Comparison of ENCODE assay signal across 24 cellular contexts in genomic region chr1:29445330-29445729, GRCh38.
"Had no signal": no experiment of that assay in that cellular context is flagged by ENCODE, and none has a peak within 500 bp of the region (broad histone marks: within the 10 kb centered on the region; RNA-seq: fewer than 3 reads in every experiment).

No MANE protein-coding gene starts in this region.

- H3K36me3 Mint-ChIP-seq: natural killer cell; neural progenitor cell; stimulated activated effector memory CD8-positive, alpha-beta T cell treated with anti-CD3 and anti-CD28 coated beads, Interleukin-12 subunit alpha, Interleukin-12 subunit beta, amount 100 ng/mL, for 72 hours had no signal

- H3K79me2 ChIP-seq: hepatocyte, parathyroid adenoma had no signal

- H3K36me3 ChIP-seq: esophagus muscularis mucosa, neural progenitor cell, prostate gland, sigmoid colon, tibial artery, upper lobe of left lung, uterus had no signal

- H3K4me2 ChIP-seq: hepatocyte, neural progenitor cell, smooth muscle cell had no signal

- H3K4me3 ChIP-seq: esophagus muscularis mucosa, hepatocyte, neural progenitor cell, prostate gland, sigmoid colon, smooth muscle cell, tibial artery, upper lobe of left lung, uterus had no signal

- H2AFZ ChIP-seq: hepatocyte, neural progenitor cell, parathyroid adenoma had no signal

- H3K27me3 ChIP-seq: hepatocyte, neural progenitor cell, upper lobe of left lung, uterus had no signal

- ATAC-seq: left lobe of liver; natural killer cell; stimulated activated effector memory CD8-positive, alpha-beta T cell treated with anti-CD3 and anti-CD28 coated beads, Interleukin-12 subunit alpha, Interleukin-12 subunit beta, amount 100 ng/mL, for 72 hours; stimulated activated naive CD8-positive, alpha-beta T cell treated with anti-CD3 and anti-CD28 coated beads, Interleukin-15, Interleukin-2, amounts not matched to agents 100 U/mL and 50 U/mL, for 24 hours had no signal

- H3K4me1 Mint-ChIP-seq: central memory CD8-positive, alpha-beta T cell; natural killer cell; stimulated activated effector memory CD8-positive, alpha-beta T cell treated with anti-CD3 and anti-CD28 coated beads, Interleukin-12 subunit alpha, Interleukin-12 subunit beta, amount 100 ng/mL, for 72 hours had no signal

- DNase-seq: effector memory CD4-positive, alpha-beta T cell; foreskin fibroblast; kidney glomerular epithelial cell; mammary epithelial cell; natural killer cell; occipital lobe; retina; sigmoid colon; stimulated activated CD4-positive, alpha-beta T cell treated with anti-CD3 and anti-CD28 coated beads, Interleukin-4, amount 100 ng/mL, for 1 hour; stimulated activated CD8-positive, alpha-beta memory T cell treated with anti-CD3 and anti-CD28 coated beads, Interleukin-4, amount 100 ng/mL, for 48 hours; stimulated activated naive CD8-positive, alpha-beta T cell treated with anti-CD3 and anti-CD28 coated beads, Interleukin-15, Interleukin-2, amounts not matched to agents 100 U/mL and 50 U/mL, for 24 hours; tibial artery; upper lobe of left lung; uterus had no signal

- H3K27ac ChIP-seq: epithelial cell of prostate, esophagus muscularis mucosa, hepatocyte, neural progenitor cell, parathyroid adenoma, prostate gland, sigmoid colon, tibial artery, upper lobe of left lung, uterus had no signal

- H3K27ac Mint-ChIP-seq: natural killer cell; neural progenitor cell; stimulated activated effector memory CD8-positive, alpha-beta T cell treated with anti-CD3 and anti-CD28 coated beads, Interleukin-12 subunit alpha, Interleukin-12 subunit beta, amount 100 ng/mL, for 72 hours had no signal

- H3K9me3 ChIP-seq: esophagus muscularis mucosa, prostate gland, sigmoid colon, tibial artery, upper lobe of left lung, uterus had no signal

- H3K4me3 Mint-ChIP-seq: central memory CD8-positive, alpha-beta T cell; natural killer cell; neural progenitor cell; stimulated activated effector memory CD8-positive, alpha-beta T cell treated with anti-CD3 and anti-CD28 coated beads, Interleukin-12 subunit alpha, Interleukin-12 subunit beta, amount 100 ng/mL, for 72 hours had no signal

- H3K9me3 Mint-ChIP-seq: central memory CD8-positive, alpha-beta T cell; natural killer cell; neural progenitor cell; stimulated activated effector memory CD8-positive, alpha-beta T cell treated with anti-CD3 and anti-CD28 coated beads, Interleukin-12 subunit alpha, Interleukin-12 subunit beta, amount 100 ng/mL, for 72 hours had no signal

- H3K4me1 ChIP-seq: esophagus muscularis mucosa, parathyroid adenoma, prostate gland, sigmoid colon, tibial artery, uterus had no signal
